In genomic region chr6:5108536-5108935, GRCh38 we compare ENCODE assay signal across 14 cellular contexts. TPM values are rescaled to one million over a fixed set of nuclear protein-coding genes. Genes with fewer than 3 reads are reported as not detected.
A peak's percentile ranks its signal among the peaks of the same experiment; 100 is the strongest.
DNase-seq lines count a peak whose midpoint lies in the region; ATAC-seq and TF ChIP-seq lines count a peak whose summit lies in the region.
"Had no signal": no experiment of that assay in that cellular context is flagged by ENCODE, and none has a peak within 500 bp of the region (broad histone marks: within the 10 kb centered on the region; RNA-seq: fewer than 3 reads in every experiment).

No MANE protein-coding gene starts in this region.

- H3K4me3 Mint-ChIP-seq in WTC11: no peak overlapping the region

- H3K27ac ChIP-seq in sigmoid colon: no peak overlapping the region
- H3K27ac ChIP-seq: Peyer's patch had no signal

- 22 to 72% methylated on average over 5 of the region's 5 CpGs for WGBS in sigmoid colon, 2 donors

- H3K27me3 Mint-ChIP-seq in WTC11 (ENCODE audit: low read depth): no peaks in the 10 kb centered on the region

- POLR2A ChIA-PET in WTC11 (lab: Charles Lee): no interaction called here

- H3K4me1 ChIP-seq in sigmoid colon: peaks cover 0 to 13% (median 5%) of the 10 kb centered on the region in 4 donors
- H3K4me1 ChIP-seq: Peyer's patch had no signal

- DNase-seq in H7 (peak; percentile 51), WTC11 (ENCODE audit: low spot score) (no peak), left ventricle myocardium superior (no peak), sigmoid colon (peak; percentile 54), cerebellar cortex (ENCODE audit: low spot score) (no peak)
- DNase-seq in stimulated activated CD4-positive, alpha-beta T cell treated with anti-CD3 and anti-CD28 coated beads, Interleukin-15, amount 100 ng/mL, for 24 hours: no peak
- DNase-seq: C1 segment of cervical spinal cord, KG1, MV-4-11, NCI-H187, NCI-H2227 treated with DMSO at 0.1 percent for 48 hours, NCI-H510A treated with DMSO at 0.1 percent for 48 hours, Peyer's patch had no signal

- no peaks in the 10 kb centered on the region for H3K9me3 ChIP-seq in sigmoid colon
- H3K9me3 ChIP-seq: Peyer's patch had no signal

- TF ChIP-seq EP300 in sigmoid colon (IDR thresholded peaks at IDR 0.05): no peak

- peaks cover 17% of the 10 kb centered on the region for H3K4me1 Mint-ChIP-seq in WTC11

- ATAC-seq in WTC11: peak; percentile 39; the same call in 1 of the 2 replicates
- peak; percentile 36 for ATAC-seq in left ventricle myocardium superior
- no peak for ATAC-seq in HG03460 (IDR thresholded peaks at IDR 0.05; ENCODE audit: unreplicated experiment)

- H3K9me3 Mint-ChIP-seq in WTC11: no peaks in the 10 kb centered on the region

- no peak for TF ChIP-seq CTCF in WTC11 (IDR thresholded peaks at IDR 0.05)
- no peak for TF ChIP-seq CTCF in sigmoid colon (IDR thresholded peaks at IDR 0.05)

- H3K4me3 ChIP-seq in H7 (ENCODE audit: insufficient read depth, low read depth, low read length) (no peak overlapping the region), sigmoid colon (no peak overlapping the region)
- H3K4me3 ChIP-seq: Peyer's patch had no signal

- no peaks in the 10 kb centered on the region for H3K27me3 ChIP-seq in H7 (ENCODE audit: control insufficient read depth, insufficient read depth, low read length)
- no peaks in the 10 kb centered on the region for H3K27me3 ChIP-seq in sigmoid colon
- H3K27me3 ChIP-seq: Peyer's patch had no signal

- H3K27ac Mint-ChIP-seq in WTC11: no peak overlapping the region

- H3K36me3 ChIP-seq in H7 (replicated peaks; ENCODE audit: control insufficient read depth, insufficient read depth, low read length) (no peaks in the 10 kb centered on the region; the same call in 1 of the 2 replicates), sigmoid colon (no peaks in the 10 kb centered on the region)
- H3K36me3 ChIP-seq: Peyer's patch had no signal

- CTCF ChIA-PET in WTC11 (lab: Charles Lee): interaction anchor here (0.6 to 2.8 kb wide), 4 partner anchors 9 to 826 kb away, joined by 3 to 11 read pairs (median 3); no protein-coding TSS in a partner anchor

- H3K36me3 Mint-ChIP-seq in WTC11: no peaks in the 10 kb centered on the region

- no peak for TF ChIP-seq POLR2A in sigmoid colon (IDR thresholded peaks at IDR 0.05)

- intact Hi-C loops in left ventricle myocardium superior (cut with micrococcal nuclease) (no loop called here), sigmoid colon (cut with DNase I) (no loop called here)

TF ChIP-seq in WTC11, 78 proteins besides CTCF, POLR2A, EP300 and RAD21:
- TF ChIP-seq MAX (CRISPR knock-in tag; IDR thresholded peaks at IDR 0.05) (no peak), ATF6 (CRISPR knock-in tag; IDR thresholded peaks at IDR 0.05) (no peak), ETV6 (CRISPR knock-in tag; IDR thresholded peaks at IDR 0.05) (no peak), ARID4B (CRISPR knock-in tag; IDR thresholded peaks at IDR 0.05; ENCODE audit: borderline replicate concordance) (no peak), ZNF317 (CRISPR knock-in tag; IDR thresholded peaks at IDR 0.05; ENCODE audit: borderline replicate concordance, low read depth) (no peak), ZNF263 (CRISPR knock-in tag; IDR thresholded peaks at IDR 0.05; ENCODE audit: low read depth) (no peak), FOXK1 (CRISPR knock-in tag; IDR thresholded peaks at IDR 0.05) (no peak), NR1H2 (CRISPR knock-in tag; IDR thresholded peaks at IDR 0.05) (no peak), ZNF671 (CRISPR knock-in tag; IDR thresholded peaks at IDR 0.05) (no peak), TEAD1 (CRISPR knock-in tag; IDR thresholded peaks at IDR 0.05) (no peak), MXD4 (CRISPR knock-in tag; IDR thresholded peaks at IDR 0.05; ENCODE audit: borderline replicate concordance) (no peak), MYBL2 (CRISPR knock-in tag; IDR thresholded peaks at IDR 0.05) (no peak), NFYB (CRISPR knock-in tag; conservative IDR thresholded peaks at IDR 0.05; ENCODE audit: low read depth) (no peak), KAT7 (CRISPR knock-in tag; IDR thresholded peaks at IDR 0.05; ENCODE audit: borderline replicate concordance) (no peak)

RNA-seq across cellular contexts. Expression of gene PPP1R3G, which starts 23.4 kb away (rescaled TPM):
- 0.17 and 0.48 TPM in 2 replicates for total RNA-seq in H7 (2014; rRNA removed; shearing (Covaris generic))
- total RNA-seq in WTC11 (2021) (0.15 to 0.48 TPM (median 0.48 TPM) in 3 replicates), left ventricle myocardium superior (13.9 TPM), sigmoid colon (1 to 10 TPM; 1.8 to 3.0 (median 2.2) TPM)
- polyA plus RNA-seq in sigmoid colon: under 1 TPM; under 0.01 to 0.63 (median 0.23) TPM

Comparison
In these comparisons a context has a peak if more than half of its experiments do, and no peak if none do; other contexts are left out.
1. DNase-seq: peak in H7 (single experiment) and sigmoid colon (single experiment); none in WTC11 (single experiment), left ventricle myocardium superior (single experiment), cerebellar cortex (single experiment) and stimulated activated CD4-positive, alpha-beta T cell treated with anti-CD3 and anti-CD28 coated beads, Interleukin-15, amount 100 ng/mL, for 24 hours (single experiment).